In genomic region chr2:103738108-103738507, GRCh38 we compare ENCODE assay signal across 24 cellular contexts.
"Had no signal": no experiment of that assay in that cellular context is flagged by ENCODE, and none has a peak within 500 bp of the region (broad histone marks: within the 10 kb centered on the region; RNA-seq: fewer than 3 reads in every experiment).

No MANE protein-coding gene starts in this region.

- H3K27ac ChIP-seq: left lung, lower lobe of right lung, ovary, skin epidermis, tibial nerve, uterus had no signal

- DNase-seq: hippocampal formation; immature natural killer cell; left colon; left lung; lower lobe of right lung; mammary epithelial cell; mesendoderm; naive B cell; natural killer cell; ovary; retina; right cardiac atrium; stimulated activated CD4-positive, alpha-beta T cell treated with anti-CD3 and anti-CD28 coated beads, Interleukin-2, amount 100 ng/mL, for 48 hours; stimulated activated CD4-positive, alpha-beta T cell treated with anti-CD3 and anti-CD28 coated beads, Interleukin-4, amount 100 ng/mL, for 4 hours; stimulated activated CD8-positive, alpha-beta memory T cell treated with anti-CD3 and anti-CD28 coated beads, Interleukin-4, amount 100 ng/mL, for 48 hours; stimulated activated naive CD4-positive, alpha-beta T cell treated with Interleukin-2 at 50 U/mL for 16 hours; stimulated activated naive CD8-positive, alpha-beta T cell treated with anti-CD3 and anti-CD28 coated beads, Interleukin-15, amount 100 ng/mL, for 72 hours; substantia nigra; uterus had no signal

- H3K4me3 ChIP-seq: left lung, lower lobe of right lung, ovary, skin epidermis, tibial nerve, uterus had no signal

- FAIRE-seq: islet of Langerhans had no signal

- H3K9me3 ChIP-seq: ovary, uterus had no signal

- ATAC-seq: left colon; left lung; lower lobe of right lung; natural killer cell; right cardiac atrium; sciatic nerve; stimulated activated memory B cell treated with anti-CD40 and anti-IgM and Interleukin-4, amounts not matched to agents 10 μg/mL and 1 μg/mL and 100 μg/mL, for 72 hours; stimulated activated naive CD8-positive, alpha-beta T cell treated with anti-CD3 and anti-CD28 coated beads, Interleukin-15, amount 100 ng/mL, for 72 hours had no signal

- H3K27me3 ChIP-seq: left lung, ovary, tibial nerve, uterus had no signal

- H3K4me1 ChIP-seq: left lung, lower lobe of right lung, tibial nerve, uterus had no signal

- H3K36me3 ChIP-seq: left lung, lower lobe of right lung, ovary, tibial nerve, uterus had no signal
